Comparison of ENCODE assay signal across 26 cellular contexts in the genomic region with DNA sequence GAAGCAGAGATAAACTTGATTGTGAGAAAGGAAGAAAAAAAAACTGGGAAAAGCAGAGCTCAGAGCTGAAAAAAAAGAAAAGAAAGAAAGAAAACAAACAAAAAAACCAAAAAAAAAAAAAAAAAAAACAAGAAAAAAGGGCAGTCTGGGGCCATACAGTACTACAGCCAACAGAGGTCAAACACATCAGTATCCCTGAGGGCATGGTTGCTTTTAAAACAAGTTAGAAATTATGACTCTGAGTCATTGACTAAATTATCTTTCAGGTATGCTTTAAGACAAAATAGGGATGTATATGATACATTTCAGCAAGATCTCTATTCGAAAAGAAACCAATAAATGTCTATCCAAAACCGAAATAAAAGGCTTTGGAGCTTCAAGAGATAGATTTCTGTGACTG. TPM values are rescaled to one million over a fixed set of nuclear protein-coding genes. Genes with fewer than 3 reads are reported as not detected.
DNase-seq lines count a peak whose midpoint lies in the region; ATAC-seq and TF ChIP-seq lines count a peak whose summit lies in the region.
"Had no signal": no experiment of that assay in that cellular context is flagged by ENCODE, and none has a peak within 500 bp of the region (broad histone marks: within the 10 kb centered on the region; RNA-seq: fewer than 3 reads in every experiment).

No MANE protein-coding gene starts in this region.

- CTCF ChIA-PET in HEK293 (lab: Yijun Ruan, JAX): interaction anchor here (0.6 to 4.5 kb wide), 5 partner anchors 12 to 1374 kb away, joined by 3 to 29 read pairs (median 9); no protein-coding TSS in a partner anchor
- CTCF ChIA-PET in RWPE1 (lab: Yijun Ruan, JAX): interaction anchor here (0.6 to 1.1 kb wide), 2 partner anchors 12 to 51 kb away, joined by 3 to 4 read pairs; no protein-coding TSS in a partner anchor

- H3K4me3 ChIP-seq in HEK293 (ENCODE audit: low read depth, low read length) (no peak overlapping the region), RWPE2 (ENCODE audit: severe bottlenecking) (no peak overlapping the region), right cardiac atrium (ENCODE audit: low read length) (no peak overlapping the region)
- H3K4me3 ChIP-seq: A549; BLaER1 treated with 17β-estradiol and CSF1 and Interleukin-3, amounts not matched to agents 10 nM and 100 nM; GM12878; GM23338 had no signal

- H3K36me3 ChIP-seq in HEK293 (ENCODE audit: control insufficient read depth in 2 of 2, insufficient read depth in 1 of 2, low read length in 2 of 2): no peaks in the 10 kb centered on the region
- H3K36me3 ChIP-seq in RWPE2 (ENCODE audit: low read depth): no peaks in the 10 kb centered on the region
- H3K36me3 ChIP-seq: BE2C; BLaER1 treated with 17β-estradiol and CSF1 and Interleukin-3, amounts not matched to agents 10 nM and 100 nM had no signal

- H3K4me3 Mint-ChIP-seq in stimulated activated naive B cell treated with anti-CD40 and anti-IgM and Interleukin-4, amounts not matched to agents 10 μg/mL and 1 μg/mL and 100 μg/mL, for 72 hours: no peak overlapping the region
- H3K4me3 Mint-ChIP-seq: CD14-positive monocyte; CD4-positive, alpha-beta T cell; CD8-positive, alpha-beta memory T cell; GM23338; H9; HFFc6 had no signal

- DNase-seq in M059J (ENCODE audit: low read depth): peak; percentile 61
- no peak for DNase-seq in RWPE2 (ENCODE audit: low spot score)
- DNase-seq in foreskin keratinocyte: peak in 1 of 2 donors; percentile 39
- DNase-seq in GM19238 (ENCODE audit: insufficient read length, low spot score): no peak
- no peak for DNase-seq in stimulated activated naive B cell treated with anti-CD40 and anti-IgM and Interleukin-4, amounts not matched to agents 10 μg/mL and 1 μg/mL and 100 μg/mL, for 72 hours
- DNase-seq in RWPE1 (ENCODE audit: low spot score): no peak
- DNase-seq in right cardiac atrium: no peak
- DNase-seq: 8988T; ACHN; AML-193; BE2C; CD4-positive, alpha-beta T cell; CD8-positive, alpha-beta memory T cell; DMS 273 treated with DMSO at 0.1 percent for 48 hours; DMS79; EL; GDM1; H9; HFFc6 had no signal

- 90% methylated on average over 2 of the region's 2 CpGs for WGBS in right cardiac atrium

- H3K27ac Mint-ChIP-seq in stimulated activated naive B cell treated with anti-CD40 and anti-IgM and Interleukin-4, amounts not matched to agents 10 μg/mL and 1 μg/mL and 100 μg/mL, for 72 hours: no peak overlapping the region
- H3K27ac Mint-ChIP-seq: CD14-positive monocyte; CD4-positive, alpha-beta T cell; CD8-positive, alpha-beta memory T cell; GM23338; H9; HFFc6 had no signal

- H3K4me1 Mint-ChIP-seq in stimulated activated naive B cell treated with anti-CD40 and anti-IgM and Interleukin-4, amounts not matched to agents 10 μg/mL and 1 μg/mL and 100 μg/mL, for 72 hours: no peaks in the 10 kb centered on the region

- H3K27me3 Mint-ChIP-seq in stimulated activated naive B cell treated with anti-CD40 and anti-IgM and Interleukin-4, amounts not matched to agents 10 μg/mL and 1 μg/mL and 100 μg/mL, for 72 hours: peaks cover 19 to 30% of the 10 kb centered on the region in 2 donors

- H3K27ac ChIP-seq in HEK293 (ENCODE audit: extremely low read depth, low read depth, low read length) (no peak overlapping the region), RWPE2 (ENCODE audit: poor library complexity, severe bottlenecking) (no peak overlapping the region), foreskin keratinocyte (no peak overlapping the region), RWPE1 (no peak overlapping the region), right cardiac atrium (ENCODE audit: low read length) (no peak overlapping the region)
- H3K27ac ChIP-seq: A549; BLaER1 treated with 17β-estradiol and CSF1 and Interleukin-3, amounts not matched to agents 10 nM and 100 nM had no signal

- ATAC-seq in RWPE2 (ENCODE audit: low read depth) (peak; percentile 45; the same call in 1 of the 3 replicates), foreskin keratinocyte (peak; percentile 47), right cardiac atrium (no peak)
- no peak for ATAC-seq in stimulated activated naive B cell treated with anti-CD40 and anti-IgM and Interleukin-4, amounts not matched to agents 10 μg/mL and 1 μg/mL and 100 μg/mL, for 72 hours (replicated peaks)
- ATAC-seq: A549, GM12878, GM23338, HCT116 had no signal

- H3K9me3 Mint-ChIP-seq in stimulated activated naive B cell treated with anti-CD40 and anti-IgM and Interleukin-4, amounts not matched to agents 10 μg/mL and 1 μg/mL and 100 μg/mL, for 72 hours: no peaks in the 10 kb centered on the region
- H3K9me3 Mint-ChIP-seq: CD4-positive, alpha-beta T cell; CD8-positive, alpha-beta memory T cell; GM23338; H9; HFFc6 had no signal

- H3K27me3 ChIP-seq in RWPE2 (ENCODE audit: insufficient read depth, poor library complexity, severe bottlenecking) (no peaks in the 10 kb centered on the region), foreskin keratinocyte (peaks cover 29% of the 10 kb centered on the region), right cardiac atrium (ENCODE audit: control insufficient read depth, insufficient read depth) (peaks cover 2% of the 10 kb centered on the region)
- H3K27me3 ChIP-seq: BLaER1 treated with 17β-estradiol and CSF1 and Interleukin-3, amounts not matched to agents 10 nM and 100 nM had no signal

- intact Hi-C loops in right cardiac atrium (cut with DNase I): no loop called here

- no peak for TF ChIP-seq CTCF in HEK293 (tag by site-specific recombination; IDR thresholded peaks at IDR 0.05)
- no peak for TF ChIP-seq CTCF in RWPE2 (IDR thresholded peaks at IDR 0.05; ENCODE audit: poor library complexity, severe bottlenecking)
- no peak for TF ChIP-seq CTCF in foreskin keratinocyte (conservative IDR thresholded peaks at IDR 0.05)
- no peak for TF ChIP-seq CTCF in RWPE1 (conservative IDR thresholded peaks at IDR 0.05; ENCODE audit: low read depth)

- POLR2A ChIA-PET in HEK293 (lab: Yijun Ruan, JAX) (no interaction called here), RWPE1 (lab: Yijun Ruan, JAX; ENCODE audit: low non-redundant PET) (no interaction called here)

- H3K36me3 Mint-ChIP-seq in stimulated activated naive B cell treated with anti-CD40 and anti-IgM and Interleukin-4, amounts not matched to agents 10 μg/mL and 1 μg/mL and 100 μg/mL, for 72 hours: no peaks in the 10 kb centered on the region
- H3K36me3 Mint-ChIP-seq: CD14-positive monocyte; CD8-positive, alpha-beta memory T cell had no signal

- H3K9me3 ChIP-seq in HEK293 (ENCODE audit: control insufficient read depth, insufficient read depth, low read depth, low read length) (no peaks in the 10 kb centered on the region), RWPE2 (ENCODE audit: severe bottlenecking) (no peaks in the 10 kb centered on the region), right cardiac atrium (ENCODE audit: control insufficient read depth, low read length) (no peaks in the 10 kb centered on the region)
- H3K9me3 ChIP-seq: A549; BE2C; BLaER1 treated with 17β-estradiol and CSF1 and Interleukin-3, amounts not matched to agents 10 nM and 100 nM had no signal

- H3K4me1 ChIP-seq in HEK293 (ENCODE audit: control insufficient read depth, insufficient read depth, low read length) (no peaks in the 10 kb centered on the region), RWPE2 (ENCODE audit: insufficient read depth, poor library complexity, severe bottlenecking) (no peaks in the 10 kb centered on the region), foreskin keratinocyte (no peaks in the 10 kb centered on the region), right cardiac atrium (ENCODE audit: control insufficient read depth, insufficient read depth, low read length) (no peaks in the 10 kb centered on the region)
- H3K4me1 ChIP-seq: A549, BE2C had no signal

TF ChIP-seq in HEK293, 187 proteins besides CTCF, POLR2A, EP300 and RAD21 (continues in another document):
- TF ChIP-seq, protein P1, sequence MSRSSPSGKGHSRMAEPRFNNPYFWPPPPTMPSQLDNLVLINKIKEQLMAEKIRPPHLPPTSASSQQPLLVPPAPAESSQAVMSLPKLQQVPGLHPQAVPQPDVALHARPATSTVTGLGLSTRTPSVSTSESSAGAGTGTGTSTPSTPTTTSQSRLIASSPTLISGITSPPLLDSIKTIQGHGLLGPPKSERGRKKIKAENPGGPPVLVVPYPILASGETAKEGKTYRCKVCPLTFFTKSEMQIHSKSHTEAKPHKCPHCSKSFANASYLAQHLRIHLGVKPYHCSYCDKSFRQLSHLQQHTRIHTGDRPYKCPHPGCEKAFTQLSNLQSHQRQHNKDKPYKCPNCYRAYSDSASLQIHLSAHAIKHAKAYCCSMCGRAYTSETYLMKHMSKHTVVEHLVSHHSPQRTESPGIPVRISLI (tag by site-specific recombination; IDR thresholded peaks at IDR 0.05): 0 out of 2 replicates have a peak, but pooled peaks have one; percentile 51

RNA-seq across cellular contexts. Expression of a gene that starts 37.1 kb away (rescaled TPM):
- total RNA-seq in M059J (2014; rRNA removed; shearing (Covaris generic)): 3.7 and 4.8 TPM in 2 replicates
- total RNA-seq in foreskin keratinocyte (2.7 and 3.4 TPM in 2 replicates), right cardiac atrium (10 to 100 TPM; 15.7 to 21.3 (median 17.0) TPM)
- polyA plus RNA-seq in foreskin keratinocyte (4.1 and 4.2 TPM in 2 replicates), right cardiac atrium (7.5 TPM)
- total RNA-seq: CD4-positive, alpha-beta T cell had no signal
- polyA plus RNA-seq: CD14-positive monocyte had no signal

RNA-seq across cellular contexts. Expression of a gene that starts 48.1 kb away (rescaled TPM):
- 0.02 TPM in 1 of 2 replicates, not detected in the other for total RNA-seq in M059J (2014; rRNA removed; shearing (Covaris generic))
- total RNA-seq in foreskin keratinocyte (0.21 and 0.58 TPM in 2 replicates), right cardiac atrium (under 1 TPM in 3 of 4 donors, not detected in 1; 0.17 to 0.31 (median 0.22) TPM)
- polyA plus RNA-seq in foreskin keratinocyte (0.17 and 0.27 TPM in 2 replicates), right cardiac atrium (0.05 TPM)
- total RNA-seq: CD4-positive, alpha-beta T cell; CD8-positive, alpha-beta memory T cell; HFFc6 had no signal
- polyA plus RNA-seq: A549; CD8-positive, alpha-beta memory T cell had no signal

RNA-seq across cellular contexts. Expression of a gene that starts 48.2 kb away (rescaled TPM):
- 31.0 and 56.6 TPM in 2 replicates for total RNA-seq in M059J (2014; rRNA removed; shearing (Covaris generic))
- total RNA-seq in foreskin keratinocyte (61.3 and 66.7 TPM in 2 replicates), right cardiac atrium (100 to 1,000 TPM in 2 of 4 donors, 10 to 100 TPM in 2; 93.1 to 112 (median 97.3) TPM)
- polyA plus RNA-seq in foreskin keratinocyte (7.2 and 8.2 TPM in 2 replicates), right cardiac atrium (26.1 TPM)

Comparison
In these comparisons a context has a peak if more than half of its experiments do, and no peak if none do; other contexts are left out.
1. ATAC-seq: peak in RWPE2 (single experiment) and foreskin keratinocyte (single experiment); none in stimulated activated naive B cell treated with anti-CD40 and anti-IgM and Interleukin-4, amounts not matched to agents 10 μg/mL and 1 μg/mL and 100 μg/mL, for 72 hours (0 of 2) and right cardiac atrium (0 of 2).